Comparison of ENCODE assay signal across 29 cellular contexts in the genomic region with DNA sequence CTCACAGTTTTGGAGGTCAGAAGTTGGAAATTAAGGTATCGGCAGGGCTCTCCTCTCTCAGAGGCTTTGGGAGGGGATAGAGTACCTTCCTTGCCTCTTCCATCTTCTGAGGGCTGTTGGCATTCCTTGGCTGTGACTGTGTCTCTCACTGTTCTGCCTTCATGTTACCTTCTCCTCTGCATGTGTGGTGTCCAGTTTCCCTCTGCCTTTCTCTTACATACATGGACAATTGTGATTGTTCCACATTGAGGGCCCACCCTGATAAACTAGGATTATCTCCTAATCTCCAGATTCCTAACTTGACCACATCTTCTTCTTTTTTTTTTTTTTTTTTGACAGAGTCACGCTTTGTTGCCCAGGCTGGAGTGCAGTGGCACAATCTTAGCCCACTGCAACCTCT.
"Had no signal": no experiment of that assay in that cellular context is flagged by ENCODE, and none has a peak within 500 bp of the region (broad histone marks: within the 10 kb centered on the region; RNA-seq: fewer than 3 reads in every experiment).

No MANE protein-coding gene starts in this region.

- FAIRE-seq: urothelium cell line had no signal

- H3K4me1 Mint-ChIP-seq: stimulated activated effector memory CD8-positive, alpha-beta T cell treated with anti-CD3 and anti-CD28 coated beads, Interleukin-12 subunit alpha, Interleukin-12 subunit beta, amount 100 ng/mL, for 72 hours; stimulated activated memory B cell treated with anti-CD40 and anti-IgM and Interleukin-4, amounts not matched to agents 10 μg/mL and 1 μg/mL and 100 μg/mL, for 72 hours; stimulated activated naive CD8-positive, alpha-beta T cell treated with anti-CD3 and anti-CD28 coated beads, Interleukin-15, amount 100 ng/mL, for 72 hours had no signal

- H3K4me1 ChIP-seq: stomach, suprapubic skin, testis, thyroid gland, tibial artery, tibial nerve, transverse colon, upper lobe of left lung, upper lobe of right lung, uterus, vagina had no signal

- H3K27me3 ChIP-seq: stomach, testis, thyroid gland, tibial artery, tibial nerve, upper lobe of left lung, uterus, vagina had no signal

- H3K9me3 Mint-ChIP-seq: stimulated activated effector memory CD8-positive, alpha-beta T cell treated with anti-CD3 and anti-CD28 coated beads, Interleukin-12 subunit alpha, Interleukin-12 subunit beta, amount 100 ng/mL, for 72 hours; stimulated activated naive CD8-positive, alpha-beta T cell treated with anti-CD3 and anti-CD28 coated beads, Interleukin-15, amount 100 ng/mL, for 72 hours; stimulated activated naive CD8-positive, alpha-beta T cell treated with anti-CD3 and anti-CD28 coated beads, Interleukin-15, Interleukin-2, amounts not matched to agents 100 ng/mL and 50 ng/mL, for 24 hours had no signal

- H3K27me3 Mint-ChIP-seq: stimulated activated memory B cell treated with anti-CD40 and anti-IgM and Interleukin-4, amounts not matched to agents 10 μg/mL and 1 μg/mL and 100 μg/mL, for 72 hours had no signal

- H3K4me3 Mint-ChIP-seq: stimulated activated effector memory CD8-positive, alpha-beta T cell treated with anti-CD3 and anti-CD28 coated beads, Interleukin-12 subunit alpha, Interleukin-12 subunit beta, amount 100 ng/mL, for 72 hours; stimulated activated memory B cell treated with anti-CD40 and anti-IgM and Interleukin-4, amounts not matched to agents 10 μg/mL and 1 μg/mL and 100 μg/mL, for 72 hours; stimulated activated naive B cell treated with anti-CD40 and anti-IgM and Interleukin-4, amounts not matched to agents 10 μg/mL and 1 μg/mL and 100 μg/mL, for 72 hours; stimulated activated naive CD8-positive, alpha-beta T cell treated with anti-CD3 and anti-CD28 coated beads, Interleukin-15, amount 100 ng/mL, for 72 hours; stimulated activated naive CD8-positive, alpha-beta T cell treated with anti-CD3 and anti-CD28 coated beads, Interleukin-15, Interleukin-2, amounts not matched to agents 100 ng/mL and 50 ng/mL, for 24 hours; type B pancreatic cell had no signal

- DNase-seq: stimulated activated CD4-positive, alpha-beta T cell treated with anti-CD3 and anti-CD28 coated beads, Interleukin-2, amount 100 ng/mL, for 48 hours; stimulated activated CD4-positive, alpha-beta T cell treated with anti-CD3 and anti-CD28 coated beads, Interleukin-4, amount 100 ng/mL, for 1 hour; stimulated activated CD4-positive, alpha-beta T cell treated with anti-CD3 and anti-CD28 coated beads, Interleukin-4, amount 100 ng/mL, for 24 hours; stimulated activated CD4-positive, alpha-beta T cell treated with anti-CD3 and anti-CD28 coated beads, Interleukin-4, amount 100 ng/mL, for 4 hours; stimulated activated CD8-positive, alpha-beta memory T cell treated with anti-CD3 and anti-CD28 coated beads, Interleukin-4, amount 100 ng/mL, for 48 hours; stimulated activated naive B cell treated with anti-CD40 and anti-IgM and Interleukin-4, amounts not matched to agents 10 μg/mL and 1 μg/mL and 100 μg/mL, for 72 hours; stimulated activated naive CD4-positive, alpha-beta T cell; stimulated activated naive CD4-positive, alpha-beta T cell treated with Interleukin-2 at 50 U/mL for 16 hours; stimulated activated naive CD8-positive, alpha-beta T cell treated with anti-CD3 and anti-CD28 coated beads, Interleukin-15, amount 100 ng/mL, for 72 hours; stimulated activated naive CD8-positive, alpha-beta T cell treated with anti-CD3 and anti-CD28 coated beads, Interleukin-15, Interleukin-2, amounts not matched to agents 100 U/mL and 50 U/mL, for 24 hours; stomach; substantia nigra; testis; thyroid gland; tibial artery; transverse colon; trophoblast cell; upper lobe of left lung; upper lobe of right lung; uterus had no signal

- H3K9me3 ChIP-seq: stomach, suprapubic skin, testis, thoracic aorta, thyroid gland, tibial artery, tibial nerve, transverse colon, upper lobe of left lung, upper lobe of right lung, uterus, vagina had no signal

- H3K27ac ChIP-seq: stomach, suprapubic skin, testis, thoracic aorta, thyroid gland, tibial artery, tibial nerve, transverse colon, upper lobe of left lung, upper lobe of right lung, uterus, vagina had no signal

- H3K36me3 Mint-ChIP-seq: stimulated activated effector memory CD8-positive, alpha-beta T cell treated with anti-CD3 and anti-CD28 coated beads, Interleukin-12 subunit alpha, Interleukin-12 subunit beta, amount 100 ng/mL, for 72 hours; stimulated activated memory B cell treated with anti-CD40 and anti-IgM and Interleukin-4, amounts not matched to agents 10 μg/mL and 1 μg/mL and 100 μg/mL, for 72 hours; stimulated activated naive B cell treated with anti-CD40 and anti-IgM and Interleukin-4, amounts not matched to agents 10 μg/mL and 1 μg/mL and 100 μg/mL, for 72 hours; type B pancreatic cell had no signal

- H3K36me3 ChIP-seq: stomach, suprapubic skin, thoracic aorta, thyroid gland, tibial artery, tibial nerve, transverse colon, upper lobe of left lung, upper lobe of right lung, uterus, vagina had no signal

- H3K4me3 ChIP-seq: stomach, suprapubic skin, testis, thoracic aorta, thyroid gland, tibial artery, tibial nerve, transverse colon, upper lobe of left lung, upper lobe of right lung, uterus, vagina had no signal

- H3K27ac Mint-ChIP-seq: stimulated activated effector memory CD8-positive, alpha-beta T cell treated with anti-CD3 and anti-CD28 coated beads, Interleukin-12 subunit alpha, Interleukin-12 subunit beta, amount 100 ng/mL, for 72 hours; stimulated activated memory B cell treated with anti-CD40 and anti-IgM and Interleukin-4, amounts not matched to agents 10 μg/mL and 1 μg/mL and 100 μg/mL, for 72 hours; stimulated activated naive B cell treated with anti-CD40 and anti-IgM and Interleukin-4, amounts not matched to agents 10 μg/mL and 1 μg/mL and 100 μg/mL, for 72 hours; stimulated activated naive CD8-positive, alpha-beta T cell treated with anti-CD3 and anti-CD28 coated beads, Interleukin-15, Interleukin-2, amounts not matched to agents 100 ng/mL and 50 ng/mL, for 24 hours; type B pancreatic cell had no signal

- ATAC-seq: stimulated activated effector memory CD8-positive, alpha-beta T cell treated with anti-CD3 and anti-CD28 coated beads, Interleukin-12 subunit alpha, Interleukin-12 subunit beta, amount 100 ng/mL, for 72 hours; stimulated activated memory B cell treated with anti-CD40 and anti-IgM and Interleukin-4, amounts not matched to agents 10 μg/mL and 1 μg/mL and 100 μg/mL, for 72 hours; stimulated activated naive B cell treated with anti-CD40 and anti-IgM and Interleukin-4, amounts not matched to agents 10 μg/mL and 1 μg/mL and 100 μg/mL, for 72 hours; stimulated activated naive CD8-positive, alpha-beta T cell treated with anti-CD3 and anti-CD28 coated beads, Interleukin-15, amount 100 ng/mL, for 72 hours; stimulated activated naive CD8-positive, alpha-beta T cell treated with anti-CD3 and anti-CD28 coated beads, Interleukin-15, Interleukin-2, amounts not matched to agents 100 U/mL and 50 U/mL, for 24 hours; upper lobe of right lung had no signal
